ENCODE assay signal across 8 cellular contexts in genomic region chr15:65993762-65994161, GRCh38.
"Had no signal": no experiment of that assay in that cellular context is flagged by ENCODE, and none has a peak within 500 bp of the region (broad histone marks: within the 10 kb centered on the region; RNA-seq: fewer than 3 reads in every experiment).

No MANE protein-coding gene starts in this region.

- H3K4me3 ChIP-seq: GM12878 had no signal

- FAIRE-seq: G401.6, GM12878, GM12891, GM12892, GM18507, GM19239 had no signal

- DNase-seq: GDM1, GF-D8 had no signal

- ATAC-seq: GM12878 had no signal
